7 cellular contexts compared by ENCODE assay signal in the genomic region with DNA sequence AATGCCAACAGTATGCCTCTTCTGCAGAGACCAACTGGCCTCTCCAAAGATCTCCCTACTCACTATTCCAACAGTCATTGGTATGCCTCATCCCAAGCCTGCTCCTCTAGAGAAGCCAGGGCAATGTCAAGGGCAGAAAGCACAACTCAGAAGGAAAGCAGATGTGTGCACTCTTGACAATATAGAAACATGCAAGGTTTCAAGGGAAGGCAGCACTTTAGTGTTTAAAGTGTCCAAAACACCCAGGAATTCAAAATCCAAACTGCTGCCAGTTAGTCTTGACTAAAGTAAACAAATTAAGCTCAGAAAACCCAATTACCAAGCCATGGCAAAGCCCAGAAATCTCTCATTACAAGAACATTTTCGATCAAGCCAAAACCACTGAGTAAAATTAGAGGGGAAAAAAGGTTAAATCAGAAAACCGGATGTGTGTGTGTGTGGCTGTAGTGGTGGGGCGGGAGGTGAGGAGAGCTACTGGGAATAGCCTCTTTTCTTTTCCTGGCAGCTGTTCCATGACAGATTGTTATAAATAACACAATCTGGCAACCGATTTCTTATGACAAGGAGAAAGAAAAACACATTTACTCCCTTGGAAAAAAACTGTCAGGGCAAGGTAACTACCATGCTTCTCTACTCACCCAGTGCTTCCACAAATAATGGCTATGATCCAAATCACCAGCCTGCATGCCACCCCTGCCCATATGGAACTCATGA. TPM values are rescaled to one million over a fixed set of nuclear protein-coding genes. Genes with fewer than 3 reads are reported as not detected.
DNase-seq lines count a peak whose midpoint lies in the region; ATAC-seq and TF ChIP-seq lines count a peak whose summit lies in the region.

No MANE protein-coding gene starts in this region.

- H3K4me1 Mint-ChIP-seq in activated naive CD8-positive, alpha-beta T cell treated with anti-CD3 and anti-CD28 coated beads for 36 hours: peaks cover 24% of the 10 kb centered on the region

- H3K36me3 ChIP-seq in hepatocyte (replicated peaks; ENCODE audit: insufficient read depth, low read depth) (no peaks in the 10 kb centered on the region), testis (ENCODE audit: low read depth, missing control alignments) (no peaks in the 10 kb centered on the region)

- H3K27ac ChIP-seq in hepatocyte (peak overlapping the region; percentile 41), testis (peak overlapping the region in 1 of 2 donors; percentile 5)

- H3K27me3 Mint-ChIP-seq in activated naive CD8-positive, alpha-beta T cell treated with anti-CD3 and anti-CD28 coated beads for 36 hours: no peaks in the 10 kb centered on the region

- H3K4me2 ChIP-seq in hepatocyte: peak overlapping the region; percentile 11

- 47% methylated on average over 4 of the region's 4 CpGs for WGBS in hepatocyte (ENCODE audit: low lambda C conversion rate, missing lambda C conversion rate)
- WGBS in testis, 2 donors: 38 to 41% methylated on average over 4 of the region's 4 CpGs

- intact Hi-C loops in testis (cut with DNase I; ENCODE audit: low total_unique reads): no loop called here

- H3K4me1 ChIP-seq in hepatocyte (ENCODE audit: insufficient read depth) (peaks cover 12% of the 10 kb centered on the region), testis (peaks cover 32% of the 10 kb centered on the region)

- peaks cover 14% of the 10 kb centered on the region for H3K36me3 Mint-ChIP-seq in activated naive CD8-positive, alpha-beta T cell treated with anti-CD3 and anti-CD28 coated beads for 36 hours

- H3K27ac Mint-ChIP-seq in activated naive CD8-positive, alpha-beta T cell treated with anti-CD3 and anti-CD28 coated beads for 36 hours: peak overlapping the region; percentile 61

- no peak for ATAC-seq in HG03378 (IDR thresholded peaks at IDR 0.05; ENCODE audit: unreplicated experiment)

- no peaks in the 10 kb centered on the region for H3K9me3 ChIP-seq in hepatocyte (ENCODE audit: low read depth)
- H3K9me3 ChIP-seq in testis: no peaks in the 10 kb centered on the region

- no peak overlapping the region for H2AFZ ChIP-seq in hepatocyte

- H3K79me2 ChIP-seq in hepatocyte: peaks cover 2% of the 10 kb centered on the region

- no peak for TF ChIP-seq POLR2A in testis (IDR thresholded peaks at IDR 0.05)

- DNase-seq in NCI-H1092 (lab: John Stamatoyannopoulos, UW) (peak; percentile 80), hepatocyte (ENCODE audit: low spot score) (peak; percentile 34), testis (peak; percentile 25), 8988T (no peak), activated gamma-delta T cell (lab: John Stamatoyannopoulos, UW) (no peak)
- no peak for DNase-seq in activated naive CD8-positive, alpha-beta T cell treated with anti-CD3 and anti-CD28 coated beads for 36 hours

- no peak overlapping the region for H3K4me3 Mint-ChIP-seq in activated naive CD8-positive, alpha-beta T cell treated with anti-CD3 and anti-CD28 coated beads for 36 hours

- TF ChIP-seq CTCF in hepatocyte (IDR thresholded peaks at IDR 0.05; ENCODE audit: poor library complexity) (no peak), testis (IDR thresholded peaks at IDR 0.05) (no peak)

- H3K27me3 ChIP-seq in hepatocyte (no peaks in the 10 kb centered on the region), testis (no peaks in the 10 kb centered on the region)

- no peak overlapping the region for H3K4me3 ChIP-seq in hepatocyte
- no peak overlapping the region for H3K4me3 ChIP-seq in testis

- H4K20me1 ChIP-seq in hepatocyte (ENCODE audit: insufficient read depth, poor library complexity, severe bottlenecking): no peaks in the 10 kb centered on the region

- H3K9me2 ChIP-seq in hepatocyte (replicated peaks; ENCODE audit: insufficient read depth): no peaks in the 10 kb centered on the region

- H3K9me3 Mint-ChIP-seq in activated naive CD8-positive, alpha-beta T cell treated with anti-CD3 and anti-CD28 coated beads for 36 hours: no peaks in the 10 kb centered on the region

RNA-seq across cellular contexts. Expression of a gene that starts 39.2 kb away (rescaled TPM):
- total RNA-seq in activated naive CD8-positive, alpha-beta T cell treated with anti-CD3 and anti-CD28 coated beads for 36 hours: 10 to 100 TPM; 50.4 to 50.8 TPM
- 11.8 and 17.8 TPM in 2 replicates for total RNA-seq in hepatocyte
- polyA plus RNA-seq in hepatocyte: 17.3 and 18.4 TPM in 2 replicates
- 10 to 100 TPM; 20.1 to 26.3 TPM for total RNA-seq in testis
- polyA plus RNA-seq in testis (ENCODE audit: insufficient read depth, low read depth, low replicate concordance): 30.9 TPM

Comparison
In these comparisons a context has a peak if more than half of its experiments do, and no peak if none do; other contexts are left out.
1. DNase-seq: peak in NCI-H1092 (single experiment), hepatocyte (single experiment) and testis (single experiment); none in activated naive CD8-positive, alpha-beta T cell treated with anti-CD3 and anti-CD28 coated beads for 36 hours (single experiment), 8988T (single experiment) and activated gamma-delta T cell (single experiment).